Comparison of ENCODE assay signal across 8 cellular contexts in genomic region chrX:14872355-14872754, GRCh38. TPM values are rescaled to one million over a fixed set of nuclear protein-coding genes. Genes with fewer than 3 reads are reported as not detected.
DNase-seq lines count a peak whose midpoint lies in the region; ATAC-seq and TF ChIP-seq lines count a peak whose summit lies in the region.

No MANE protein-coding gene starts in this region.

- H3K36me3 ChIP-seq in WERI-Rb-1 (no peaks in the 10 kb centered on the region; the same call in 1 of the 2 replicates), iPS DF 6.9 (ENCODE audit: control insufficient read depth, insufficient read depth, low read length) (no peaks in the 10 kb centered on the region), suprapubic skin (no peaks in the 10 kb centered on the region)

- TF ChIP-seq EP300 in suprapubic skin (IDR thresholded peaks at IDR 0.05) = no peak

- no peaks in the 10 kb centered on the region for H3K27me3 Mint-ChIP-seq in activated CD4-positive, alpha-beta T cell treated with anti-CD3 and anti-CD28 coated beads, Interleukin-2, amount 10 ng/mL, durations not matched to agents 24 days and 14 days

- H3K27me3 ChIP-seq in WERI-Rb-1 (ENCODE audit: insufficient read depth, low read depth, severe bottlenecking) (no peaks in the 10 kb centered on the region), iPS DF 6.9 (ENCODE audit: control insufficient read depth, insufficient read depth, low read length) (no peaks in the 10 kb centered on the region), suprapubic skin (no peaks in the 10 kb centered on the region)

- TF ChIP-seq CTCF in WERI-Rb-1 (IDR thresholded peaks at IDR 0.05; ENCODE audit: low read depth, low read length) (no peak), suprapubic skin (IDR thresholded peaks at IDR 0.05) (no peak)

- no peaks in the 10 kb centered on the region for H3K9me3 Mint-ChIP-seq in activated CD4-positive, alpha-beta T cell treated with anti-CD3 and anti-CD28 coated beads, Interleukin-2, amount 10 ng/mL, durations not matched to agents 24 days and 14 days

- peaks cover 16% of the 10 kb centered on the region for H3K4me1 Mint-ChIP-seq in activated CD4-positive, alpha-beta T cell treated with anti-CD3 and anti-CD28 coated beads, Interleukin-2, amount 10 ng/mL, durations not matched to agents 24 days and 14 days

- H3K4me1 ChIP-seq in iPS DF 6.9 (ENCODE audit: control insufficient read depth, insufficient read depth, low read length) = no peaks in the 10 kb centered on the region
- H3K4me1 ChIP-seq in suprapubic skin = peaks cover 6% of the 10 kb centered on the region

- peak overlapping the region; percentile 88 for H3K4me3 Mint-ChIP-seq in activated CD4-positive, alpha-beta T cell treated with anti-CD3 and anti-CD28 coated beads, Interleukin-2, amount 10 ng/mL, durations not matched to agents 24 days and 14 days

- intact Hi-C loops in activated CD4-positive, alpha-beta T cell treated with anti-CD3 and anti-CD28 coated beads, Interleukin-2, amount 10 ng/mL, durations not matched to agents 24 days and 14 days (cut with micrococcal nuclease) = loop anchor here (2.0 to 10.0 kb wide), 3 partner anchors 75 to 802 kb away; partner anchors contain the start of gene PIGA

- H3K27ac Mint-ChIP-seq in activated CD4-positive, alpha-beta T cell treated with anti-CD3 and anti-CD28 coated beads, Interleukin-2, amount 10 ng/mL, durations not matched to agents 24 days and 14 days = peak overlapping the region; percentile 72

- DNase-seq in activated CD4-positive, alpha-beta T cell treated with anti-CD3 and anti-CD28 coated beads, Interleukin-2, amount 10 ng/mL, durations not matched to agents 24 days and 14 days = no peak
- DNase-seq in activated CD4-positive, alpha-beta T cell treated with anti-CD3 and anti-CD28 coated beads for 1 hour = no peak
- DNase-seq in WERI-Rb-1 = no peak
- DNase-seq in iPS DF 6.9 (ENCODE audit: low read depth, low spot score) = no peak
- DNase-seq in suprapubic skin (ENCODE audit: low spot score in 2 of 2) = no peak
- DNase-seq in NCI-H187 treated with DMSO at 0.1 percent for 48 hours (lab: John Stamatoyannopoulos, UW) = no peak
- DNase-seq in ecto neural progenitor cell (ENCODE audit: low spot score) = no peak

- H3K27ac ChIP-seq in WERI-Rb-1 (peak overlapping the region; percentile 61; the same call in 1 of the 2 replicates), iPS DF 6.9 (ENCODE audit: low read length) (no peak overlapping the region), suprapubic skin (no peak overlapping the region)

- TF ChIP-seq POLR2A in suprapubic skin (IDR thresholded peaks at IDR 0.05) = no peak

- H3K9me3 ChIP-seq in WERI-Rb-1 (ENCODE audit: severe bottlenecking) (no peaks in the 10 kb centered on the region), iPS DF 6.9 (ENCODE audit: control insufficient read depth, insufficient read depth, low read length) (no peaks in the 10 kb centered on the region), suprapubic skin (no peaks in the 10 kb centered on the region)

- peaks cover 21% of the 10 kb centered on the region for H3K36me3 Mint-ChIP-seq in activated CD4-positive, alpha-beta T cell treated with anti-CD3 and anti-CD28 coated beads, Interleukin-2, amount 10 ng/mL, durations not matched to agents 24 days and 14 days (ENCODE audit: low read depth)

- H3K4me3 ChIP-seq in WERI-Rb-1 (ENCODE audit: low read depth, low read length) (peak overlapping the region; percentile 61), iPS DF 6.9 (ENCODE audit: low read length) (peak overlapping the region; percentile 76; the same call in 1 of the 2 replicates), suprapubic skin (peak overlapping the region; percentile 77)

- WGBS in iPS DF 6.9 (ENCODE audit: insufficient coverage, insufficient read length) = no CpG with 5 or more reads among the region's 7 CpGs
- 47% methylated on average over 7 of the region's 7 CpGs for WGBS in suprapubic skin

- ATAC-seq in GM21360 (IDR thresholded peaks at IDR 0.05; ENCODE audit: unreplicated experiment) = no peak

RNA-seq across cellular contexts. Expression of gene FANCB, which starts 0.5 kb away (rescaled TPM):
- total RNA-seq in activated CD4-positive, alpha-beta T cell treated with anti-CD3 and anti-CD28 coated beads, Interleukin-2, amount 10 ng/mL, durations not matched to agents 24 days and 14 days = 18.9 TPM in 2 replicates
- total RNA-seq in suprapubic skin = 1 to 10 TPM in 2 of 4 donors, under 1 TPM in 2; 0.79 to 1.9 (median 0.94) TPM

RNA-seq across cellular contexts. Expression of gene MOSPD2, which starts 0.9 kb away (rescaled TPM):
- 15.3 and 16.0 TPM in 2 replicates for total RNA-seq in activated CD4-positive, alpha-beta T cell treated with anti-CD3 and anti-CD28 coated beads, Interleukin-2, amount 10 ng/mL, durations not matched to agents 24 days and 14 days
- 10 to 100 TPM; 15.9 to 56.8 (median 25.0) TPM for total RNA-seq in suprapubic skin
